Comparison of ENCODE assay signal across 11 cellular contexts in the genomic region with DNA sequence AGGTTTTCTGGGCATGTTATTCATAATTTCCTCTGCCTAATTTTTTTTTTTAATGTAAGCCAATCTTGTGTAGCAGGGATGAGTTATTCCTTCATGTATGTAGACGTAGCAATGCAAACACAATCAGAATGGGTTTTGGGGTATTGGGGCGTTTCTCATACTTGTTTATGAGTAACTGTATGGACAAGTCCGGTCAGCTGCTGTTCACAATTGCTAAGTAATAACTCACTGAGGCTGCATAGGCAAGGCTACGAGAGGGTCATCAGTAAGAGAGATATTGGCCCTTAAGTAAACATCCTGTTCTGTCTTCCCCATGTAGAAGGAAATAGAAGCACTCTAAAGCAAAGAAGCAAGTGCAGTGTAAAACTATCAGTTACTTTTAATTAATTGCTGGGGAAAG. TPM values are rescaled to one million over a fixed set of nuclear protein-coding genes. Genes with fewer than 3 reads are reported as not detected.
DNase-seq lines count a peak whose midpoint lies in the region; ATAC-seq and TF ChIP-seq lines count a peak whose summit lies in the region.
"Had no signal": no experiment of that assay in that cellular context is flagged by ENCODE, and none has a peak within 500 bp of the region (broad histone marks: within the 10 kb centered on the region; RNA-seq: fewer than 3 reads in every experiment).

No MANE protein-coding gene starts in this region.

- intact Hi-C loops in naive thymus-derived CD4-positive, alpha-beta T cell (cut with micrococcal nuclease), result no loop called here
- intact Hi-C loops in OCI-LY7 (cut with micrococcal nuclease; ENCODE audit: unreplicated experiment), result no loop called here

- H3K36me3 ChIP-seq in naive thymus-derived CD4-positive, alpha-beta T cell (ENCODE audit: control insufficient read depth in 2 of 3, insufficient read depth in 3 of 3, low read length in 3 of 3), result peaks cover 0 to 12% (median 0%) of the 10 kb centered on the region in 3 experiments
- peaks cover 5% of the 10 kb centered on the region for H3K36me3 ChIP-seq in OCI-LY7 (ENCODE audit: insufficient read depth, low read length)

- H3K4me1 ChIP-seq in naive thymus-derived CD4-positive, alpha-beta T cell (ENCODE audit: control insufficient read depth in 2 of 2, insufficient read depth in 2 of 2, low read length in 2 of 2), result no peaks in the 10 kb centered on the region
- H3K4me1 ChIP-seq in OCI-LY7 (ENCODE audit: insufficient read depth, low read length, poor library complexity, severe bottlenecking), result no peaks in the 10 kb centered on the region

- CTCF ChIA-PET in naive thymus-derived CD4-positive, alpha-beta T cell (lab: Charles Lee), result no interaction called here
- CTCF ChIA-PET in OCI-LY7 (lab: Charles Lee; ENCODE audit: unreplicated experiment), result no interaction called here

- ATAC-seq in naive thymus-derived CD4-positive, alpha-beta T cell, result peak; percentile 14
- no peak for ATAC-seq in HG02798 (IDR thresholded peaks at IDR 0.05; ENCODE audit: poor library complexity, unreplicated experiment)

- peak; percentile 31 for DNase-seq in DMS153 treated with DMSO at 0.1 percent for 48 hours (lab: John Stamatoyannopoulos, UW; ENCODE audit: unreplicated experiment)
- peak; percentile 43 for DNase-seq in HS-5 (ENCODE audit: low read depth)
- DNase-seq in cardiac fibroblast (ENCODE audit: low read depth in 2 of 2), result peak; percentile 34 to 80
- DNase-seq in naive thymus-derived CD4-positive, alpha-beta T cell, result no peak
- DNase-seq in stimulated activated CD8-positive, alpha-beta memory T cell treated with anti-CD3 and anti-CD28 coated beads, Interleukin-4, amount 100 ng/mL, for 48 hours, result no peak
- no peak for DNase-seq in D341Med (ENCODE audit: low spot score)
- DNase-seq in OCI-LY7 (ENCODE audit: low spot score), result no peak
- DNase-seq: kidney, transverse colon had no signal

- H3K9me3 Mint-ChIP-seq in naive thymus-derived CD4-positive, alpha-beta T cell, result peaks cover 0 to 5% (median 0%) of the 10 kb centered on the region in 11 donors

- peak overlapping the region; percentile 39 for H3K27ac ChIP-seq in naive thymus-derived CD4-positive, alpha-beta T cell (ENCODE audit: low read depth, low read length)
- H3K27ac ChIP-seq in OCI-LY7 (ENCODE audit: low read depth, low read length, poor library complexity, severe bottlenecking), result no peak overlapping the region
- H3K27ac ChIP-seq: transverse colon had no signal

- no peaks in the 10 kb centered on the region for H3K36me3 Mint-ChIP-seq in naive thymus-derived CD4-positive, alpha-beta T cell

- no peak overlapping the region for H3K4me2 ChIP-seq in OCI-LY7 (ENCODE audit: low read length)

- no peaks in the 10 kb centered on the region for H3K79me2 ChIP-seq in OCI-LY7 (ENCODE audit: insufficient read depth, low read depth, low read length)

- no TSS peak for BruUV-seq in OCI-LY7 (replicated peaks; lab: Mats Ljungman, UMichigan)

- H3K9me2 ChIP-seq in OCI-LY7 (ENCODE audit: insufficient read depth, low read length), result no peaks in the 10 kb centered on the region

- no peaks in the 10 kb centered on the region for H3K27me3 Mint-ChIP-seq in naive thymus-derived CD4-positive, alpha-beta T cell

- H4K20me1 ChIP-seq in OCI-LY7 (ENCODE audit: insufficient read depth, low read length), result no peaks in the 10 kb centered on the region

- H3K27ac Mint-ChIP-seq in naive thymus-derived CD4-positive, alpha-beta T cell, result peak overlapping the region in 8 of 9 donors; percentile 30 to 86 (median 77)

- H3K9me3 ChIP-seq in naive thymus-derived CD4-positive, alpha-beta T cell (ENCODE audit: control insufficient read depth in 2 of 3, low read length in 3 of 3), result no peaks in the 10 kb centered on the region
- no peaks in the 10 kb centered on the region for H3K9me3 ChIP-seq in OCI-LY7 (ENCODE audit: low read length)
- H3K9me3 ChIP-seq: transverse colon had no signal

- H3K27me3 ChIP-seq in naive thymus-derived CD4-positive, alpha-beta T cell (ENCODE audit: control insufficient read depth in 2 of 2, insufficient read depth in 2 of 2, low read length in 2 of 2), result no peaks in the 10 kb centered on the region
- H3K27me3 ChIP-seq: transverse colon had no signal

- POLR2A ChIA-PET in naive thymus-derived CD4-positive, alpha-beta T cell (lab: Charles Lee), result no interaction called here
- POLR2A ChIA-PET in OCI-LY7 (lab: Charles Lee), result no interaction called here

- H3K4me3 Mint-ChIP-seq in naive thymus-derived CD4-positive, alpha-beta T cell, result no peak overlapping the region

- H3K4me3 ChIP-seq in cardiac fibroblast (replicated peaks in 1 of 2; ENCODE audit: low read depth in 2 of 2, low read length in 2 of 2) (no peak overlapping the region), OCI-LY7 (ENCODE audit: low read depth, low read length, poor library complexity, severe bottlenecking) (no peak overlapping the region)
- H3K4me3 ChIP-seq in naive thymus-derived CD4-positive, alpha-beta T cell (ENCODE audit: low read length), result no peak overlapping the region
- H3K4me3 ChIP-seq: transverse colon had no signal

- TF ChIP-seq CTCF in cardiac fibroblast (IDR thresholded peaks at IDR 0.05; ENCODE audit: low read depth, low read length) (no peak), OCI-LY7 (conservative IDR thresholded peaks at IDR 0.05; ENCODE audit: low read length) (no peak)

- no peak overlapping the region for H2AFZ ChIP-seq in OCI-LY7 (ENCODE audit: low read length)

- peaks cover 2 to 21% (median 16%) of the 10 kb centered on the region in 7 donors for H3K4me1 Mint-ChIP-seq in naive thymus-derived CD4-positive, alpha-beta T cell

RNA-seq across cellular contexts. Expression of a gene that starts 9.5 kb away (rescaled TPM):
- 10 to 100 TPM; 30.3 to 39.0 (median 36.4) TPM for total RNA-seq in naive thymus-derived CD4-positive, alpha-beta T cell
- 10 to 100 TPM; 28.3 to 29.4 TPM for polyA plus RNA-seq in naive thymus-derived CD4-positive, alpha-beta T cell
- 29.4 and 42.0 TPM in 2 replicates for total RNA-seq in OCI-LY7 (2014; rRNA removed; shearing (Covaris generic))
- 55.3 and 62.5 TPM in 2 replicates for total RNA-seq in OCI-LY7 (2022)

RNA-seq across cellular contexts. Expression of a gene that starts 30.2 kb away (rescaled TPM):
- 1 to 10 TPM in 3 of 5 experiments, under 1 TPM in 2; 0.29 to 2.4 (median 1.4) TPM for total RNA-seq in naive thymus-derived CD4-positive, alpha-beta T cell
- not detected for polyA plus RNA-seq in naive thymus-derived CD4-positive, alpha-beta T cell
- 0.70 and 2.0 TPM in 2 replicates for total RNA-seq in OCI-LY7 (2014; rRNA removed; shearing (Covaris generic))
- total RNA-seq in OCI-LY7 (2022), result 2.7 and 3.8 TPM in 2 replicates

RNA-seq across cellular contexts. Expression of a gene that starts 37.8 kb away (rescaled TPM):
- 1 to 10 TPM in 1 of 5 experiments, under 1 TPM in 1, not detected in 3; 0.44 to 2.5 TPM for total RNA-seq in naive thymus-derived CD4-positive, alpha-beta T cell
- under 1 TPM in 1 of 2 donors, not detected in 1; 0.76 TPM for polyA plus RNA-seq in naive thymus-derived CD4-positive, alpha-beta T cell
- 0.47 and 2.8 TPM in 2 replicates for total RNA-seq in OCI-LY7 (2014; rRNA removed; shearing (Covaris generic))
- total RNA-seq in OCI-LY7 (2022), result 1.9 and 2.7 TPM in 2 replicates
- total RNA-seq: kidney, osteocyte, transverse colon had no signal

Comparison
In these comparisons a context has a peak if more than half of its experiments do, and no peak if none do; other contexts are left out.
1. DNase-seq: peak in DMS153 treated with DMSO at 0.1 percent for 48 hours (single experiment), HS-5 (single experiment) and cardiac fibroblast (2 of 2); none in naive thymus-derived CD4-positive, alpha-beta T cell (0 of 9), stimulated activated CD8-positive, alpha-beta memory T cell treated with anti-CD3 and anti-CD28 coated beads, Interleukin-4, amount 100 ng/mL, for 48 hours (single experiment), D341Med (single experiment) and OCI-LY7 (single experiment).